In genomic region chr1:162541619-162542141, GRCh38 we compare ENCODE assay signal across 12 cellular contexts. TPM values are rescaled to one million over a fixed set of nuclear protein-coding genes. Genes with fewer than 3 reads are reported as not detected.
DNase-seq lines count a peak whose midpoint lies in the region; ATAC-seq and TF ChIP-seq lines count a peak whose summit lies in the region.
"Had no signal": no experiment of that assay in that cellular context is flagged by ENCODE, and none has a peak within 500 bp of the region (broad histone marks: within the 10 kb centered on the region; RNA-seq: fewer than 3 reads in every experiment).

No MANE protein-coding gene starts in this region.

- TF ChIP-seq CTCF in cardiac fibroblast (IDR thresholded peaks at IDR 0.05; ENCODE audit: low read depth, low read length) (no peak), testis (IDR thresholded peaks at IDR 0.05) (no peak)

- H3K4me3 ChIP-seq in cardiac fibroblast (replicated peaks in 1 of 2; ENCODE audit: low read depth in 2 of 2, low read length in 2 of 2) (no peak overlapping the region), testis (no peak overlapping the region)
- H3K4me3 ChIP-seq: cardiac muscle cell had no signal

- no peaks in the 10 kb centered on the region for H3K9me3 ChIP-seq in testis

- no peaks in the 10 kb centered on the region for H3K36me3 ChIP-seq in testis (ENCODE audit: low read depth, missing control alignments)
- H3K36me3 ChIP-seq: cardiac muscle cell had no signal

- H3K4me1 ChIP-seq in testis, result no peaks in the 10 kb centered on the region

- DNase-seq in HS-27A (ENCODE audit: low read depth) (peak; percentile 91), cardiac fibroblast (ENCODE audit: low read depth in 2 of 2) (peak; percentile 97 to 99), left colon (peak; percentile 18 to 56), testis (peak; percentile 65), NCI-H510A treated with DMSO at 0.1 percent for 48 hours (lab: John Stamatoyannopoulos, UW) (no peak), COLO829 (ENCODE audit: low spot score) (no peak), T-helper 1 cell (no peak)
- DNase-seq: activated B cell treated with CpG ODN at 0.5 μM for 24 hours, NCI-H510A had no signal

- intact Hi-C loops in left colon (cut with DNase I, micrococcal nuclease) (no loop called here), testis (cut with DNase I; ENCODE audit: low total_unique reads) (no loop called here)

- no peak for ATAC-seq in left colon
- ATAC-seq in GM18858 (IDR thresholded peaks at IDR 0.05; ENCODE audit: unreplicated experiment), result no peak

- peak overlapping the region in 1 of 2 donors; percentile 6 for H3K27ac ChIP-seq in testis
- H3K27ac ChIP-seq: cardiac muscle cell, HL-60 had no signal

- no peak for TF ChIP-seq POLR2A in testis (IDR thresholded peaks at IDR 0.05)

- no peaks in the 10 kb centered on the region for H3K27me3 ChIP-seq in testis
- H3K27me3 ChIP-seq: cardiac muscle cell had no signal

- WGBS in testis, 2 donors, result 36 to 37% methylated on average over 5 of the region's 5 CpGs

RNA-seq across cellular contexts. Expression of gene UAP1, which starts 19.8 kb away (rescaled TPM):
- total RNA-seq in left colon (100 to 1,000 TPM; 117 to 132 TPM), testis (100 to 1,000 TPM; 110 to 128 TPM)
- polyA plus RNA-seq in testis (ENCODE audit: insufficient read depth, low read depth, low replicate concordance), result 161 TPM

RNA-seq across cellular contexts. Expression of gene UHMK1, which starts 44.1 kb away (rescaled TPM):
- 10 to 100 TPM; 51.3 to 52.0 TPM for total RNA-seq in left colon
- 10 to 100 TPM; 35.8 to 36.9 TPM for total RNA-seq in testis
- 23.2 TPM for polyA plus RNA-seq in testis (ENCODE audit: insufficient read depth, low read depth, low replicate concordance)

Comparison
In these comparisons a context has a peak if more than half of its experiments do, and no peak if none do; other contexts are left out.
1. DNase-seq: peak in HS-27A (single experiment), cardiac fibroblast (2 of 2), left colon (2 of 2) and testis (single experiment); none in NCI-H510A treated with DMSO at 0.1 percent for 48 hours (single experiment), COLO829 (single experiment) and T-helper 1 cell (0 of 5).